In genomic region chr10:31999261-31999660, GRCh38 we compare ENCODE assay signal across 1 cellular context.
TF ChIP-seq lines count a peak whose summit lies in the region.

No MANE protein-coding gene starts in this region.

TF ChIP-seq in SK-N-SH treated with all-trans-retinoic acid at 6 μM for 48 hours, 23 proteins besides CTCF, POLR2A, EP300 and RAD21 (continued from another document):
- TF ChIP-seq PATZ1 (CRISPR knock-in tag; IDR thresholded peaks at IDR 0.05; ENCODE audit: borderline replicate concordance) (no peak), ZNF8 (CRISPR knock-in tag; IDR thresholded peaks at IDR 0.05) (no peak)
